In the genomic region with DNA sequence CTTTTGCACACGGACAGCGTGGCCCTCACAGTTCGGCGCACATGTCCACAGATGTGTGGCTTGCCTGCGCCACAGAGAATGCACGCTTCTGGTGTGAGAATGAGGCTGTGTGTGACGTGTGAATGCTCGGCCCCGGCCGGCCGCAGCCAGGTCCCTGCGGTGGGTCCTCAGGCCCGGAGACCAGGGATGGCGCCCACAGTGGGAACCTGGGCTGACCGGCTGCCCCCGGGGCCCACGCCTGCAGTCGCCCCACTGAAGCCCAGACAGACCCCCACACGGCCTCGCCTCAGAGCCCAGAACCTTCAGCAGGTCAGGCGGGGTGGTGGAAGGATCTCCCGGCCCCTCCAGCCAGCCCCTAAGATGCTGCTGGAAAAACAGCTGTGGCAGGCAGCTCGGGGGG, we compare ENCODE assay signal across 19 cellular contexts. TPM values are rescaled to one million over a fixed set of nuclear protein-coding genes. Genes with fewer than 3 reads are reported as not detected.
DNase-seq lines count a peak whose midpoint lies in the region; TF ChIP-seq lines count a peak whose summit lies in the region.
"Had no signal": no experiment of that assay in that cellular context is flagged by ENCODE, and none has a peak within 500 bp of the region (broad histone marks: within the 10 kb centered on the region; RNA-seq: fewer than 3 reads in every experiment).

No MANE protein-coding gene starts in this region.

- no peak overlapping the region for H3K14ac ChIP-seq in neuronal stem cell (ENCODE audit: low read length)

- H4K20me1 ChIP-seq in hepatocyte (ENCODE audit: insufficient read depth, poor library complexity, severe bottlenecking), result no peaks in the 10 kb centered on the region

- no peak overlapping the region for H3K4ac ChIP-seq in neuronal stem cell (ENCODE audit: low read length)

- H3K23ac ChIP-seq in neuronal stem cell (ENCODE audit: low read depth, low read length, poor library complexity), result no peak overlapping the region

- H2BK12ac ChIP-seq in neuronal stem cell (ENCODE audit: low read length), result peak overlapping the region; percentile 30

- H3K27me3 ChIP-seq in WERI-Rb-1 (ENCODE audit: insufficient read depth, low read depth, severe bottlenecking), result no peaks in the 10 kb centered on the region
- H3K27me3 ChIP-seq in adrenal gland, result no peaks in the 10 kb centered on the region
- no peaks in the 10 kb centered on the region for H3K27me3 ChIP-seq in hepatocyte
- H3K27me3 ChIP-seq in neuronal stem cell (ENCODE audit: control insufficient read depth in 3 of 3, insufficient read depth in 3 of 3, low read depth in 1 of 3, low read length in 3 of 3), result peaks cover 0 to 58% (median 0%) of the 10 kb centered on the region in 3 experiments

- no peak for TF ChIP-seq POLR2A in adrenal gland (IDR thresholded peaks at IDR 0.05)

- TF ChIP-seq CTCF in WERI-Rb-1 (IDR thresholded peaks at IDR 0.05; ENCODE audit: low read depth, low read length) (no peak), adrenal gland (IDR thresholded peaks at IDR 0.05) (no peak), hepatocyte (IDR thresholded peaks at IDR 0.05; ENCODE audit: poor library complexity) (no peak)

- no peak overlapping the region for H4K91ac ChIP-seq in neuronal stem cell (ENCODE audit: low read depth, low read length, poor library complexity)

- intact Hi-C loops in adrenal gland (cut with DNase I), result no loop called here

- H3K36me3 ChIP-seq in WERI-Rb-1, result no peaks in the 10 kb centered on the region
- H3K36me3 ChIP-seq in adrenal gland (replicated peaks in 1 of 2), result no peaks in the 10 kb centered on the region
- no peaks in the 10 kb centered on the region for H3K36me3 ChIP-seq in hepatocyte (replicated peaks; ENCODE audit: insufficient read depth, low read depth)
- H3K36me3 ChIP-seq in neuronal stem cell (replicated peaks in 1 of 2; ENCODE audit: control insufficient read depth in 2 of 2, insufficient read depth in 2 of 2, low read length in 2 of 2), result no peaks in the 10 kb centered on the region

- no peak overlapping the region for H3K9ac ChIP-seq in neuronal stem cell (ENCODE audit: low read depth, low read length, poor library complexity)
- H3K9ac ChIP-seq: GM23248 had no signal

- H2BK120ac ChIP-seq in neuronal stem cell (ENCODE audit: low read depth, low read length), result no peak overlapping the region

- no peaks in the 10 kb centered on the region for H3K9me3 ChIP-seq in WERI-Rb-1 (ENCODE audit: severe bottlenecking)
- H3K9me3 ChIP-seq in adrenal gland (replicated peaks in 1 of 3), result no peaks in the 10 kb centered on the region
- H3K9me3 ChIP-seq in hepatocyte (ENCODE audit: low read depth), result no peaks in the 10 kb centered on the region
- H3K9me3 ChIP-seq in neuronal stem cell (replicated peaks in 1 of 2; ENCODE audit: control insufficient read depth in 2 of 2, insufficient read depth in 1 of 2, low read depth in 1 of 2, low read length in 2 of 2), result peaks cover 0 to 2% of the 10 kb centered on the region in 2 donors
- H3K9me3 ChIP-seq: Caco-2 had no signal

- WGBS in adrenal gland, 4 donors, result 74 to 88% (median 83%) methylated on average over 4 to 23 of the region's 23 CpGs
- 86% methylated on average over 23 of the region's 23 CpGs for WGBS in hepatocyte (ENCODE audit: low lambda C conversion rate, missing lambda C conversion rate)
- no CpG with 5 or more reads among the region's 23 CpGs for WGBS in neuronal stem cell (ENCODE audit: extremely low coverage in 2 of 2, insufficient read length in 2 of 2, insufficient replicate concordance in 1 of 2), 2 donors

- H2BK15ac ChIP-seq in neuronal stem cell (ENCODE audit: low read length), result no peak overlapping the region

- no peak overlapping the region for H2BK5ac ChIP-seq in neuronal stem cell (ENCODE audit: low read length)

- peaks cover 0 to 8% of the 10 kb centered on the region in 2 donors for H3K4me1 ChIP-seq in adrenal gland (replicated peaks in 1 of 2)
- peaks cover 55% of the 10 kb centered on the region for H3K4me1 ChIP-seq in hepatocyte (ENCODE audit: insufficient read depth)
- H3K4me1 ChIP-seq in neuronal stem cell (ENCODE audit: control insufficient read depth in 2 of 2, insufficient read depth in 1 of 2, low read depth in 1 of 2, low read length in 2 of 2), result peaks cover 3 to 22% of the 10 kb centered on the region in 2 donors

- no peak overlapping the region for H4K8ac ChIP-seq in neuronal stem cell (ENCODE audit: low read depth, low read length)

- no peaks in the 10 kb centered on the region for H3K79me2 ChIP-seq in hepatocyte

- H3K4me2 ChIP-seq in hepatocyte (no peak overlapping the region), neuronal stem cell (ENCODE audit: insufficient read depth, low read length, poor library complexity, severe bottlenecking) (no peak overlapping the region)

- H2AFZ ChIP-seq in hepatocyte (no peak overlapping the region), neuronal stem cell (ENCODE audit: low read length) (no peak overlapping the region)
- H2AFZ ChIP-seq: GM23248 had no signal

- no peaks in the 10 kb centered on the region for H3K9me2 ChIP-seq in hepatocyte (replicated peaks; ENCODE audit: insufficient read depth)

- H3K18ac ChIP-seq in neuronal stem cell (ENCODE audit: low read length), result peak overlapping the region; percentile 88

- no peak overlapping the region for H3K4me3 ChIP-seq in WERI-Rb-1 (ENCODE audit: low read depth, low read length)
- no peak overlapping the region for H3K4me3 ChIP-seq in adrenal gland
- no peak overlapping the region for H3K4me3 ChIP-seq in hepatocyte
- H3K4me3 ChIP-seq in neuronal stem cell (ENCODE audit: low read length in 2 of 2), result no peak overlapping the region
- H3K4me3 ChIP-seq: GM23248 had no signal

- H3K79me1 ChIP-seq in neuronal stem cell (ENCODE audit: low read depth, low read length), result peaks cover 1% of the 10 kb centered on the region

- peak overlapping the region; percentile 59; the same call in 1 of the 2 replicates for H3K27ac ChIP-seq in WERI-Rb-1
- H3K27ac ChIP-seq in adrenal gland, result peak overlapping the region in 3 of 5 donors; percentile 25 to 83 (median 44)
- peak overlapping the region; percentile 60 for H3K27ac ChIP-seq in hepatocyte
- no peak overlapping the region for H3K27ac ChIP-seq in neuronal stem cell (replicated peaks; ENCODE audit: low read length)
- H3K27ac ChIP-seq: GM23248 had no signal

- DNase-seq in WERI-Rb-1 (no peak), adrenal gland (no peak), hepatocyte (ENCODE audit: low spot score) (no peak), neuronal stem cell (ENCODE audit: low spot score) (no peak), NCI-H226 (no peak), NCI-H1092 (lab: John Stamatoyannopoulos, UW) (no peak)
- no peak for DNase-seq in stimulated activated naive CD4-positive, alpha-beta T cell (lab: John Stamatoyannopoulos, UW)
- DNase-seq in activated CD4-positive, CD25-positive, alpha-beta regulatory T cell treated with anti-CD3 and anti-CD28 coated beads, Interleukin-2, amount 50 U/mL, for 72 hours, result no peak
- DNase-seq: C1 segment of cervical spinal cord; Caco-2; CD4-positive, alpha-beta memory T cell; DMS153; DND-41; GM23248; H9 had no signal

- peak overlapping the region; percentile 36 for H2AK5ac ChIP-seq in neuronal stem cell (ENCODE audit: low read depth, low read length)

RNA-seq across cellular contexts. Expression of gene C14orf180, which starts 4.6 kb away (rescaled TPM):
- total RNA-seq in adrenal gland, result 10 to 100 TPM in 2 of 8 donors, 1 to 10 TPM in 5, under 1 TPM in 1; 0.34 to 17.8 (median 5.6) TPM
- polyA plus RNA-seq in adrenal gland, result 10 to 100 TPM in 1 of 3 donors, 1 to 10 TPM in 1, under 1 TPM in 1; 0.26 to 16.8 (median 7.1) TPM
- total RNA-seq in hepatocyte, result 1.2 and 2.4 TPM in 2 replicates
- polyA plus RNA-seq in hepatocyte, result 1.1 and 4.5 TPM in 2 replicates
- not detected for polyA plus RNA-seq in neuronal stem cell (2013, experiment 1 of 2)
- polyA plus RNA-seq in neuronal stem cell (2013, experiment 2 of 2), result not detected
- total RNA-seq: A172; A673; Caco-2; CD4-positive, alpha-beta memory T cell; GM23248; H4; H9 had no signal
- polyA plus RNA-seq: BJ; CD4-positive, alpha-beta memory T cell; GM23248 had no signal

RNA-seq across cellular contexts. Expression of gene TMEM179, which starts 29.6 kb away (rescaled TPM):
- total RNA-seq in adrenal gland, result 10 to 100 TPM in 6 of 8 donors, 1 to 10 TPM in 2; 4.3 to 46.5 (median 13.2) TPM
- polyA plus RNA-seq in adrenal gland, result 10 to 100 TPM in 2 of 3 donors, 1 to 10 TPM in 1; 4.5 to 76.7 (median 17.9) TPM
- total RNA-seq in hepatocyte, result 1.8 and 4.3 TPM in 2 replicates
- polyA plus RNA-seq in hepatocyte, result 2.1 and 2.2 TPM in 2 replicates
- 3.0 TPM for polyA plus RNA-seq in neuronal stem cell (2013, experiment 1 of 2)
- polyA plus RNA-seq in neuronal stem cell (2013, experiment 2 of 2), result 2.8 TPM
- total RNA-seq: A172; Caco-2; CD4-positive, alpha-beta memory T cell; GM23248; H4 had no signal
- polyA plus RNA-seq: CD4-positive, alpha-beta memory T cell; GM23248 had no signal
